ENCODE assay signal across 21 cellular contexts in the genomic region with DNA sequence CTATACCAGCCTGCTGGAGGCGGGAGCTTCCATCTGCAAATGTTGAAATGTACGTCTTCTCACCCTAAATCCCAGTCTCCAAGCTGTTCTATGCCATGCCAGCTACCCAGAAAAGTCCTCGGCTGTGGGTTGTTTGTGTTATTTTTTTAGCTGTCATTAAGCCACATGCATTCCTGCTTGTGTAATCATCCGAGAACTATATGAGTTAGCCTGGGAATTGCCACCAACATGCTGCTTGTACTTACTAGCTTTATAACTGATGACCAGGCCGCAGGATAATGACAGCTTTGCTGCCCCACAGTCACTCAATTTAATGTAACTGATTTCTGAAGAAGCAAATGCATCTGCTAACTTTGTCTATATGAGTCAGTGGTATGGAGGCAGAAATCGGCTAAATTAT.
A peak's percentile ranks its signal among the peaks of the same experiment; 100 is the strongest.
DNase-seq lines count a peak whose midpoint lies in the region; ATAC-seq, FAIRE-seq and TF ChIP-seq lines count a peak whose summit lies in the region.
"Had no signal": no experiment of that assay in that cellular context is flagged by ENCODE, and none has a peak within 500 bp of the region (broad histone marks: within the 10 kb centered on the region; RNA-seq: fewer than 3 reads in every experiment).

No MANE protein-coding gene starts in this region.

- H3K4me2 ChIP-seq in GM23248 (ENCODE audit: unreplicated experiment), result no peak overlapping the region
- H3K4me2 ChIP-seq: GM23338 had no signal

- H3F3A ChIP-seq in GM23248 (ENCODE audit: insufficient read depth), result no peaks in the 10 kb centered on the region; the same call in 1 of the 2 replicates

- H3K4me1 ChIP-seq in GM23248 (ENCODE audit: insufficient read depth) (peaks cover 9% of the 10 kb centered on the region; the same call in 1 of the 2 replicates), pancreas (no peaks in the 10 kb centered on the region)
- H3K4me1 ChIP-seq: gastroesophageal sphincter, thyroid gland had no signal

- H3K27me3 ChIP-seq in GM23248 (replicated peaks; ENCODE audit: insufficient read depth) (no peaks in the 10 kb centered on the region), pancreas (no peaks in the 10 kb centered on the region)
- H3K27me3 ChIP-seq: gastroesophageal sphincter, thyroid gland had no signal

- intact Hi-C loops in pancreas (cut with DNase I), result no loop called here

- H3K9me2 ChIP-seq in GM23248 (ENCODE audit: insufficient read depth), result no peaks in the 10 kb centered on the region

- H3K9me3 ChIP-seq in GM23248 (ENCODE audit: low read depth) (no peaks in the 10 kb centered on the region), pancreas (no peaks in the 10 kb centered on the region)
- H3K9me3 ChIP-seq: gastroesophageal sphincter, thyroid gland had no signal

- no peak for TF ChIP-seq CTCF in pancreas (IDR thresholded peaks at IDR 0.05)

- in situ Hi-C loops in GM23248 (cut with MboI), result no loop called here

- FAIRE-seq in pancreas (lab: Jason Lieb, UNC), result no peak

- no peak overlapping the region for H3K9ac ChIP-seq in GM23248

- ATAC-seq in pancreas (no peak), GM18505 (IDR thresholded peaks at IDR 0.05; ENCODE audit: unreplicated experiment) (no peak), GM21717 (IDR thresholded peaks at IDR 0.05; ENCODE audit: unreplicated experiment) (no peak)
- ATAC-seq: effector memory CD8-positive, alpha-beta T cell; gastroesophageal sphincter; GM23338; Panc1; right cardiac atrium had no signal

- H3K79me2 ChIP-seq in GM23248 (ENCODE audit: insufficient read depth), result no peaks in the 10 kb centered on the region

- no peaks in the 10 kb centered on the region for H3K36me3 ChIP-seq in GM23248 (ENCODE audit: low read depth)
- no peaks in the 10 kb centered on the region for H3K36me3 ChIP-seq in pancreas
- H3K36me3 ChIP-seq: gastroesophageal sphincter, thyroid gland had no signal

- no peak overlapping the region for H2AFZ ChIP-seq in GM23248
- H2AFZ ChIP-seq: GM23338 had no signal

- DNase-seq in GM23248 (peak; percentile 68), SW480 (ENCODE audit: low spot score) (peak; percentile 45), fibroblast of peridontal ligament (ENCODE audit: extremely low read depth) (peak; percentile 31), skeletal muscle cell (ENCODE audit: low read depth) (peak; percentile 52), pancreas (no peak), NK-92 (lab: John Stamatoyannopoulos, UW; ENCODE audit: unreplicated experiment) (no peak)
- DNase-seq: activated CD4-positive, CD25-positive, alpha-beta regulatory T cell treated with anti-CD3 and anti-CD28 coated beads, Interleukin-2, amount 50 U/mL, for 72 hours; activated naive CD4-positive, alpha-beta T cell; effector memory CD8-positive, alpha-beta T cell; NCI-H187; NCI-H526; right cardiac atrium; stimulated activated CD4-positive, alpha-beta T cell treated with anti-CD3 and anti-CD28 coated beads, Interleukin-4, amount 100 ng/mL, for 1 hour; stimulated activated CD8-positive, alpha-beta memory T cell treated with anti-CD3 and anti-CD28 coated beads, Interleukin-4, amount 100 ng/mL, for 48 hours; SW 1271; thyroid gland had no signal

- TF ChIP-seq POLR2A in GM18505 (IDR thresholded peaks at IDR 0.05; ENCODE audit: borderline replicate concordance, extremely low read depth, insufficient read depth, insufficient read length), result no peak

- H3K27ac ChIP-seq in GM23248 (no peak overlapping the region), pancreas (no peak overlapping the region)
- H3K27ac ChIP-seq: gastroesophageal sphincter, thyroid gland had no signal

- H3K4me3 ChIP-seq in GM23248 (no peak overlapping the region), skeletal muscle cell (ENCODE audit: low read depth, low read length) (no peak overlapping the region), pancreas (no peak overlapping the region)
- H3K4me3 ChIP-seq: gastroesophageal sphincter, GM23338, thyroid gland had no signal

- WGBS in GM23248 (ENCODE audit: low coverage in 1 of 2, low lambda C conversion rate in 2 of 2, missing lambda C conversion rate in 2 of 2), 2 experiments, result 56 to 64% methylated on average over 6 of the region's 6 CpGs
- 85 to 88% methylated on average over 6 of the region's 6 CpGs for WGBS in pancreas, 2 donors

- H4K20me1 ChIP-seq in GM23248 (ENCODE audit: insufficient read depth), result no peaks in the 10 kb centered on the region

Comparison
In these comparisons a context has a peak if more than half of its experiments do, and no peak if none do; other contexts are left out.
1. DNase-seq: peak in GM23248 (single experiment), SW480 (single experiment), fibroblast of peridontal ligament (single experiment) and skeletal muscle cell (single experiment); none in pancreas (0 of 6) and NK-92 (single experiment).